Comparison of ENCODE assay signal across 8 cellular contexts in genomic region chr7:32727483-32728411, GRCh38.
DNase-seq lines count a peak whose midpoint lies in the region; ATAC-seq and TF ChIP-seq lines count a peak whose summit lies in the region.
"Not testable (repeated sequence)": the region's sequence is repeated elsewhere in the genome, so short reads cannot be mapped to it uniquely, and the experiment has no call there.

No MANE protein-coding gene starts in this region.

- TF ChIP-seq EP300 in esophagus muscularis mucosa (IDR thresholded peaks at IDR 0.05) = not testable (repeated sequence)

- H3K36me3 ChIP-seq in OCI-LY3 (replicated peaks; ENCODE audit: low read depth, low read length); esophagus muscularis mucosa: not testable (repeated sequence)

- H3K27ac ChIP-seq in OCI-LY3 (ENCODE audit: low read length) (peak overlapping the region; percentile 57), esophagus muscularis mucosa (replicated peaks in 1 of 4) (peak overlapping the region; percentile 91 to 95 (median 92))

- not testable (repeated sequence) for TF ChIP-seq POLR2A in esophagus muscularis mucosa (IDR thresholded peaks at IDR 0.05; ENCODE audit: low read depth)

- H3K4me3 Mint-ChIP-seq in activated T-cell treated with anti-CD3 and anti-CD28 coated beads, Interleukin-2, amount 50 U/mL, for 4 hours = peak overlapping the region; percentile 74

- H3K9me3 ChIP-seq in OCI-LY3 (ENCODE audit: insufficient read depth, low read length); esophagus muscularis mucosa: not testable (repeated sequence)

- H3K9me3 Mint-ChIP-seq in activated T-cell treated with anti-CD3 and anti-CD28 coated beads, Interleukin-2, amount 50 U/mL, for 4 hours = not testable (repeated sequence)

- DNase-seq in DMS79 treated with DMSO at 0.1 percent for 48 hours (lab: John Stamatoyannopoulos, UW) (peak; percentile 30), HT1080 (ENCODE audit: low read depth) (peak; percentile 47), midbrain (lab: John Stamatoyannopoulos, UW) (peak; percentile 37)
- peak; percentile 9 for DNase-seq in activated T-cell treated with anti-CD3 and anti-CD28 coated beads, Interleukin-2, amount 50 U/mL, for 4 hours
- DNase-seq in esophagus muscularis mucosa (ENCODE audit: extremely low spot score) = not testable (repeated sequence)
- peak; percentile 65 for DNase-seq in stimulated activated CD8-positive, alpha-beta memory T cell treated with anti-CD3 and anti-CD28 coated beads, Interleukin-4, amount 100 ng/mL, for 48 hours

- H4K20me1 ChIP-seq in OCI-LY3 (ENCODE audit: insufficient read depth, low read length) = not testable (repeated sequence)

- not testable (repeated sequence) for H3K36me3 Mint-ChIP-seq in activated T-cell treated with anti-CD3 and anti-CD28 coated beads, Interleukin-2, amount 50 U/mL, for 4 hours (ENCODE audit: insufficient read depth)

- peak overlapping the region; percentile 48 for H3K4me2 ChIP-seq in OCI-LY3 (ENCODE audit: low read length)

- H3K4me3 ChIP-seq in OCI-LY3 (ENCODE audit: low read length) (peak overlapping the region; percentile 78), esophagus muscularis mucosa (peak overlapping the region; percentile 84 to 92 (median 86))

- H3K27me3 Mint-ChIP-seq in activated T-cell treated with anti-CD3 and anti-CD28 coated beads, Interleukin-2, amount 50 U/mL, for 4 hours (ENCODE audit: low read depth) = peaks cover 27% of the 10 kb centered on the region

- TF ChIP-seq CTCF in OCI-LY3 (IDR thresholded peaks at IDR 0.05; ENCODE audit: low read depth, low read length); esophagus muscularis mucosa (IDR thresholded peaks at IDR 0.05): not testable (repeated sequence)

- 4% methylated on average over 46 of the region's 66 CpGs for WGBS in esophagus muscularis mucosa

- intact Hi-C loops in esophagus muscularis mucosa (cut with DNase I) = not testable (repeated sequence)

- H2AFZ ChIP-seq in OCI-LY3 (ENCODE audit: low read depth, low read length) = peak overlapping the region; percentile 54; the same call in 1 of the 2 replicates

- H3K9ac ChIP-seq in OCI-LY3 (ENCODE audit: low read length) = peak overlapping the region; percentile 63

- not testable (repeated sequence) for H3K4me1 Mint-ChIP-seq in activated T-cell treated with anti-CD3 and anti-CD28 coated beads, Interleukin-2, amount 50 U/mL, for 4 hours (ENCODE audit: low read depth)

- not testable (repeated sequence) for H3K4me1 ChIP-seq in OCI-LY3 (ENCODE audit: low read length)
- peaks cover 3 to 19% (median 10%) of the 10 kb centered on the region in 4 donors for H3K4me1 ChIP-seq in esophagus muscularis mucosa

- H3K27me3 ChIP-seq in OCI-LY3 (ENCODE audit: low read depth, low read length); esophagus muscularis mucosa: not testable (repeated sequence)

- peak; percentile 64 for ATAC-seq in GM21619 (IDR thresholded peaks at IDR 0.05; ENCODE audit: unreplicated experiment)
- peak; percentile 64 to 69 for ATAC-seq in activated T-cell treated with anti-CD3 and anti-CD28 coated beads, Interleukin-2, amount 50 U/mL, for 4 hours

- H3K79me2 ChIP-seq in OCI-LY3 (ENCODE audit: low read length) = not testable (repeated sequence)
